Comparison of ENCODE assay signal across 13 cellular contexts in genomic region chrX:63475200-63475599, GRCh38.
"Had no signal": no experiment of that assay in that cellular context is flagged by ENCODE, and none has a peak within 500 bp of the region (broad histone marks: within the 10 kb centered on the region; RNA-seq: fewer than 3 reads in every experiment).

No MANE protein-coding gene starts in this region.

- DNase-seq: activated CD4-positive, alpha-beta T cell treated with anti-CD3 and anti-CD28 coated beads for 1 hour; activated CD4-positive, alpha-beta T cell treated with anti-CD3 and anti-CD28 coated beads, Interleukin-2, amount 50 U/mL, for 48 hours; activated CD8-positive, alpha-beta memory T cell treated with anti-CD3 and anti-CD28 coated beads, Interleukin-2, amount 10 ng/mL, durations not matched to agents 7 days and 5 days; activated effector memory CD4-positive, alpha-beta T cell treated with anti-CD3 and anti-CD28 coated beads, Interleukin-2, amount 50 U/mL, for 16 hours; activated T-cell treated with anti-CD3 and anti-CD28 coated beads, Interleukin-2, amount 50 U/mL, for 4 hours; gastrocnemius medialis; heart right ventricle; islet precursor cell; left ventricle myocardium inferior; stimulated activated CD4-positive, alpha-beta T cell treated with anti-CD3 and anti-CD28 coated beads, Interleukin-15, amount 100 ng/mL, for 24 hours; stimulated activated CD4-positive, alpha-beta T cell treated with anti-CD3 and anti-CD28 coated beads, Interleukin-4, amount 100 ng/mL, for 24 hours; testis had no signal

- FAIRE-seq: bronchial epithelial cell had no signal
